ENCODE assay signal across 8 cellular contexts in the genomic region with DNA sequence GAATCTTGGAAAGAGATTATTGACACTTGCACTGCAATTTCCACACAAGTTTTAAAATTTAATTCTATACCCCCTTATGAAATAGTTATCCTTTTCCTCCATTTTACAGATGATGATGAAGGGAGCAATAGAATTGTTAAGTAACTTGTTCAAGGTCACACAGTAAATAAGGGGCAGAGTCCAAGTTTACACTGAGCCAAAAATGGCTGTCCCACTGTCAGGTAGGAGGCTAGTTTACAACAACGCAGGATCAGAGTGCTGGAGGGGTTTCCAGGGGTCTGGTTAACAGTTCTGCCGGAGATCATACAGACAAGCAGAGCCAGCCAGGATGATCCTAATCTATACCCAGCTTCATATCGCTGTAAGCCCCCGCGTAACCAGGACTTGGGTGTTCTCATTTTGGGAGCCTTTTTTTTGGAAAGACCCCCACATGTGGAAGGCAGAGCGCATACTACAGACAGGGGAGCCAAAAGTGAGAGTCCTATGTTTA. TPM values are rescaled to one million over a fixed set of nuclear protein-coding genes. Genes with fewer than 3 reads are reported as not detected.
DNase-seq lines count a peak whose midpoint lies in the region; ATAC-seq and TF ChIP-seq lines count a peak whose summit lies in the region.

No MANE protein-coding gene starts in this region.

- 4% methylated on average over 6 of the region's 6 CpGs for WGBS in hepatocyte (ENCODE audit: low lambda C conversion rate, missing lambda C conversion rate)

- CTCF ChIA-PET in HCT116 (lab: Charles Lee), result interaction anchor here (1.0 kb wide), 1 partner anchor 62 kb away, joined by 3 read pairs; no protein-coding TSS in a partner anchor
- CTCF ChIA-PET in WTC11 (lab: Charles Lee), result interaction anchor here (0.6 to 3.5 kb wide), 8 partner anchors 11 to 309 kb away, joined by 3 to 16 read pairs (median 4); no protein-coding TSS in a partner anchor

- POLR2A ChIA-PET in HCT116 (lab: Charles Lee) (interaction anchor here (1.4 kb wide), 1 partner anchor 8 kb away, joined by 3 read pairs; no protein-coding TSS in a partner anchor), WTC11 (lab: Charles Lee) (interaction anchor here (0.5 to 1.3 kb wide), 4 partner anchors 10 to 124 kb away, joined by 3 to 4 read pairs (median 4); no protein-coding TSS in a partner anchor)

- DNase-seq in HCT116 (ENCODE audit: low read depth, low spot score) (no peak), WTC11 (ENCODE audit: low spot score) (no peak), hepatocyte (ENCODE audit: low spot score) (no peak), skeletal muscle cell (ENCODE audit: low read depth) (no peak), NCI-H2029 treated with DMSO at 0.1 percent for 48 hours (lab: John Stamatoyannopoulos, UW) (no peak), DMS 273 treated with DMSO at 0.1 percent for 48 hours (lab: John Stamatoyannopoulos, UW) (no peak)

- H3K36me3 ChIP-seq in HCT116 (ENCODE audit: control insufficient read depth in 1 of 2, insufficient read depth in 2 of 2, low read length in 2 of 2) (no peaks in the 10 kb centered on the region), hepatocyte (replicated peaks; ENCODE audit: insufficient read depth, low read depth) (no peaks in the 10 kb centered on the region)

- no peak for TF ChIP-seq POLR2A in HCT116 (IDR thresholded peaks at IDR 0.05; ENCODE audit: borderline replicate concordance, extremely low read depth, insufficient read depth, insufficient read length)

- peak overlapping the region; percentile 77 for H2AFZ ChIP-seq in HCT116 (ENCODE audit: low read depth, low read length, poor library complexity, severe bottlenecking)
- H2AFZ ChIP-seq in hepatocyte, result peak overlapping the region; percentile 66

- H3K36me3 Mint-ChIP-seq in WTC11, result no peaks in the 10 kb centered on the region

- H3K9me3 ChIP-seq in HCT116 (ENCODE audit: control insufficient read depth in 1 of 2, insufficient read depth in 1 of 2, low read depth in 1 of 2, low read length in 2 of 2), result no peaks in the 10 kb centered on the region
- H3K9me3 ChIP-seq in hepatocyte (ENCODE audit: low read depth), result no peaks in the 10 kb centered on the region

- intact Hi-C loops in HCT116 (cut with micrococcal nuclease), result loop anchor here (2.0 kb wide), 2 partner anchors 49 to 57 kb away; no protein-coding TSS in a partner anchor

- TF ChIP-seq CTCF in HCT116 (IDR thresholded peaks at IDR 0.05 in 2 of 3, conservative IDR thresholded peaks at IDR 0.05 in 1 of 3; ENCODE audit: borderline replicate concordance in 1 of 3, insufficient read depth in 1 of 3, low read depth in 2 of 3, low read length in 2 of 3) (no peak), WTC11 (IDR thresholded peaks at IDR 0.05) (no peak), hepatocyte (IDR thresholded peaks at IDR 0.05; ENCODE audit: poor library complexity) (no peak)

- peak overlapping the region; percentile 29; the same call in 1 of the 2 replicates for H3K27ac ChIP-seq in HCT116 (ENCODE audit: low read depth, low read length)
- H3K27ac ChIP-seq in hepatocyte, result no peak overlapping the region

- H4K20me1 ChIP-seq in HCT116 (ENCODE audit: insufficient read depth), result no peaks in the 10 kb centered on the region
- H4K20me1 ChIP-seq in hepatocyte (ENCODE audit: insufficient read depth, poor library complexity, severe bottlenecking), result peaks cover 5% of the 10 kb centered on the region

- H3K4me3 ChIP-seq in HCT116 (replicated peaks in 1 of 2; ENCODE audit: low read depth in 1 of 2, low read length in 2 of 2) (peak overlapping the region; percentile 38 to 91), hepatocyte (peak overlapping the region; percentile 28), skeletal muscle cell (ENCODE audit: low read depth, low read length) (peak overlapping the region; percentile 80)

- H3K4me1 ChIP-seq in HCT116 (ENCODE audit: control insufficient read depth in 1 of 2, insufficient read depth in 2 of 2, low read length in 2 of 2) (peaks cover 29 to 52% of the 10 kb centered on the region in 2 experiments), hepatocyte (ENCODE audit: insufficient read depth) (peaks cover 21% of the 10 kb centered on the region)

- H3K27me3 Mint-ChIP-seq in WTC11 (ENCODE audit: low read depth), result peaks cover 42% of the 10 kb centered on the region

- RAD21 ChIA-PET in HCT116 (lab: Charles Lee; ENCODE audit: low non-redundant PET in 1 of 2, low total read pairs in 2 of 2, uncharacterized antibody in 2 of 2, unreplicated experiment in 2 of 2), result no interaction called here

- peak overlapping the region; percentile 99 for H3K4me2 ChIP-seq in HCT116 (ENCODE audit: low read length)
- H3K4me2 ChIP-seq in hepatocyte, result peak overlapping the region; percentile 96

- no peaks in the 10 kb centered on the region for H3K9me2 ChIP-seq in HCT116 (ENCODE audit: insufficient read depth)
- H3K9me2 ChIP-seq in hepatocyte (replicated peaks; ENCODE audit: insufficient read depth), result no peaks in the 10 kb centered on the region

- ATAC-seq in HCT116, result no peak
- no peak for ATAC-seq in WTC11
- no peak for ATAC-seq in GM21529 (IDR thresholded peaks at IDR 0.05; ENCODE audit: unreplicated experiment)
- ATAC-seq in HG02852 (IDR thresholded peaks at IDR 0.05; ENCODE audit: unreplicated experiment), result no peak

- H3K9me3 Mint-ChIP-seq in WTC11, result no peaks in the 10 kb centered on the region

- peaks cover 27% of the 10 kb centered on the region; the same call in 1 of the 2 replicates for H3K79me2 ChIP-seq in HCT116 (ENCODE audit: insufficient read depth, low read length)
- H3K79me2 ChIP-seq in hepatocyte, result peaks cover 38% of the 10 kb centered on the region

- peaks cover 27% of the 10 kb centered on the region; the same call in 1 of the 2 replicates for H3K27me3 ChIP-seq in HCT116 (ENCODE audit: insufficient read depth, low read length)
- H3K27me3 ChIP-seq in hepatocyte, result peaks cover 12% of the 10 kb centered on the region

- H3K27ac Mint-ChIP-seq in WTC11, result no peak overlapping the region

- peak overlapping the region; percentile 43 for H3K9ac ChIP-seq in HCT116 (ENCODE audit: low read length)

- BruUV-seq in HCT116 (replicated peaks; lab: Mats Ljungman, UMichigan), result no TSS peak

- H3K4me3 Mint-ChIP-seq in WTC11, result peak overlapping the region; percentile 65

- TF ChIP-seq RAD21 in HCT116 (IDR thresholded peaks at IDR 0.05; ENCODE audit: low read depth), result no peak

- H3K4me1 Mint-ChIP-seq in WTC11, result peaks cover 50% of the 10 kb centered on the region

TF ChIP-seq in HCT116, 20 proteins besides CTCF, POLR2A, EP300 and RAD21 (continues in another document):
- no peak for TF ChIP-seq TCF7L2 (IDR thresholded peaks at IDR 0.05; ENCODE audit: borderline replicate concordance, extremely low read depth, insufficient read depth, insufficient read length)
- no peak for TF ChIP-seq ZFX (IDR thresholded peaks at IDR 0.05)
- no peak for TF ChIP-seq CEBPB (IDR thresholded peaks at IDR 0.05; ENCODE audit: low read depth)
- TF ChIP-seq EZH2phosphoT487 (IDR thresholded peaks at IDR 0.05; ENCODE audit: borderline replicate concordance), result no peak
- no peak for TF ChIP-seq SP1 (IDR thresholded peaks at IDR 0.05; ENCODE audit: low read depth)
- no peak for TF ChIP-seq FOSL1 (IDR thresholded peaks at IDR 0.05; ENCODE audit: low read depth)
- no peak for TF ChIP-seq EZH2 (IDR thresholded peaks at IDR 0.05)
- TF ChIP-seq ZNF274 (IDR thresholded peaks at IDR 0.05; ENCODE audit: low read depth, low read length), result no peak
- TF ChIP-seq YY1 (IDR thresholded peaks at IDR 0.05; ENCODE audit: extremely low read depth, insufficient replicate concordance, low read depth, low read length), result no peak
- TF ChIP-seq POLR2AphosphoS5 (IDR thresholded peaks at IDR 0.05; ENCODE audit: low read depth, low read length), result no peak
- TF ChIP-seq SIN3A (IDR thresholded peaks at IDR 0.05; ENCODE audit: low read depth), result no peak

TF ChIP-seq in WTC11, 78 proteins besides CTCF, POLR2A, EP300 and RAD21 (continues in another document):
- TF ChIP-seq, protein P1, sequence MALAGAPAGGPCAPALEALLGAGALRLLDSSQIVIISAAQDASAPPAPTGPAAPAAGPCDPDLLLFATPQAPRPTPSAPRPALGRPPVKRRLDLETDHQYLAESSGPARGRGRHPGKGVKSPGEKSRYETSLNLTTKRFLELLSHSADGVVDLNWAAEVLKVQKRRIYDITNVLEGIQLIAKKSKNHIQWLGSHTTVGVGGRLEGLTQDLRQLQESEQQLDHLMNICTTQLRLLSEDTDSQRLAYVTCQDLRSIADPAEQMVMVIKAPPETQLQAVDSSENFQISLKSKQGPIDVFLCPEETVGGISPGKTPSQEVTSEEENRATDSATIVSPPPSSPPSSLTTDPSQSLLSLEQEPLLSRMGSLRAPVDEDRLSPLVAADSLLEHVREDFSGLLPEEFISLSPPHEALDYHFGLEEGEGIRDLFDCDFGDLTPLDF (CRISPR knock-in tag; IDR thresholded peaks at IDR 0.05), result no peak
- TF ChIP-seq ELF4 (CRISPR knock-in tag; IDR thresholded peaks at IDR 0.05; ENCODE audit: low read depth) (no peak), NFE2L1 (CRISPR knock-in tag; IDR thresholded peaks at IDR 0.05) (no peak)
- TF ChIP-seq, protein P2, sequence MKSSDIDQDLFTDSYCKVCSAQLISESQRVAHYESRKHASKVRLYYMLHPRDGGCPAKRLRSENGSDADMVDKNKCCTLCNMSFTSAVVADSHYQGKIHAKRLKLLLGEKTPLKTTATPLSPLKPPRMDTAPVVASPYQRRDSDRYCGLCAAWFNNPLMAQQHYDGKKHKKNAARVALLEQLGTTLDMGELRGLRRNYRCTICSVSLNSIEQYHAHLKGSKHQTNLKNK (CRISPR knock-in tag; IDR thresholded peaks at IDR 0.05), result no peak
- TF ChIP-seq, protein P3, sequence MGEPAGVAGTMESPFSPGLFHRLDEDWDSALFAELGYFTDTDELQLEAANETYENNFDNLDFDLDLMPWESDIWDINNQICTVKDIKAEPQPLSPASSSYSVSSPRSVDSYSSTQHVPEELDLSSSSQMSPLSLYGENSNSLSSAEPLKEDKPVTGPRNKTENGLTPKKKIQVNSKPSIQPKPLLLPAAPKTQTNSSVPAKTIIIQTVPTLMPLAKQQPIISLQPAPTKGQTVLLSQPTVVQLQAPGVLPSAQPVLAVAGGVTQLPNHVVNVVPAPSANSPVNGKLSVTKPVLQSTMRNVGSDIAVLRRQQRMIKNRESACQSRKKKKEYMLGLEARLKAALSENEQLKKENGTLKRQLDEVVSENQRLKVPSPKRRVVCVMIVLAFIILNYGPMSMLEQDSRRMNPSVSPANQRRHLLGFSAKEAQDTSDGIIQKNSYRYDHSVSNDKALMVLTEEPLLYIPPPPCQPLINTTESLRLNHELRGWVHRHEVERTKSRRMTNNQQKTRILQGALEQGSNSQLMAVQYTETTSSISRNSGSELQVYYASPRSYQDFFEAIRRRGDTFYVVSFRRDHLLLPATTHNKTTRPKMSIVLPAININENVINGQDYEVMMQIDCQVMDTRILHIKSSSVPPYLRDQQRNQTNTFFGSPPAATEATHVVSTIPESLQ (CRISPR knock-in tag; IDR thresholded peaks at IDR 0.05), result no peak

RNA-seq across cellular contexts. Expression of a gene that starts 0.6 kb away (rescaled TPM):
- total RNA-seq in HCT116 (2021; ENCODE audit: unreplicated experiment) (22.0 TPM), WTC11 (2021) (31.2 to 49.6 TPM (median 31.6 TPM) in 3 replicates), hepatocyte (12.4 and 15.5 TPM in 2 replicates)
- polyA plus RNA-seq in HCT116 (2012), result 29.6 and 41.5 TPM in 2 replicates
- polyA plus RNA-seq in hepatocyte, result 10.9 and 12.7 TPM in 2 replicates

Comparison
In these comparisons a context has a peak if more than half of its experiments do, and no peak if none do; other contexts are left out.
1. H3K4me3 ChIP-seq: peak in every context shown above with its lines; median percentile 80 in skeletal muscle cell; 64 in HCT116; 28 in hepatocyte.